Comparison of ENCODE assay signal across 1 cellular context in the genomic region with DNA sequence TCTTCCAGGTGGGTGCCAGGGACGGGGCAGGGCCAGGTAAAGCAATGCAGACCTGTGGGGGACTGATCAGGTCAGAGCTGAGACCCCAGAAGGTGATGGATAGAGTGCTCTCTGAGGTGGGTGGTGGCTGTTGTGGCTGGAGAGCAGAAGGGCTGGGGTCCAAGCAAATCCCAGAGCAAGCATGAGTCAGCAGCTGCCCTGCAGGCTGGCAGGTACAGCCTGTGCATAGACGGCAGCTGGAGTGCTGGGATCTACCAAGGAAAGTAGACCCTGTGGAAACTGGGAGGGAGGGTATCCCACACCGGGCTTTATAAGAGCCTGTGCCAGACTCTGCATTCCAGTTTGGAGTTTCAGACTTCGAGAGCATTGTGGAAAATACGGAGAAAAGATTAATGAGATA.
TF ChIP-seq lines count a peak whose summit lies in the region.

No MANE protein-coding gene starts in this region.

TF ChIP-seq in HCT116, 20 proteins besides CTCF, POLR2A, EP300 and RAD21 (continued from another document):
- TF ChIP-seq, protein P1, sequence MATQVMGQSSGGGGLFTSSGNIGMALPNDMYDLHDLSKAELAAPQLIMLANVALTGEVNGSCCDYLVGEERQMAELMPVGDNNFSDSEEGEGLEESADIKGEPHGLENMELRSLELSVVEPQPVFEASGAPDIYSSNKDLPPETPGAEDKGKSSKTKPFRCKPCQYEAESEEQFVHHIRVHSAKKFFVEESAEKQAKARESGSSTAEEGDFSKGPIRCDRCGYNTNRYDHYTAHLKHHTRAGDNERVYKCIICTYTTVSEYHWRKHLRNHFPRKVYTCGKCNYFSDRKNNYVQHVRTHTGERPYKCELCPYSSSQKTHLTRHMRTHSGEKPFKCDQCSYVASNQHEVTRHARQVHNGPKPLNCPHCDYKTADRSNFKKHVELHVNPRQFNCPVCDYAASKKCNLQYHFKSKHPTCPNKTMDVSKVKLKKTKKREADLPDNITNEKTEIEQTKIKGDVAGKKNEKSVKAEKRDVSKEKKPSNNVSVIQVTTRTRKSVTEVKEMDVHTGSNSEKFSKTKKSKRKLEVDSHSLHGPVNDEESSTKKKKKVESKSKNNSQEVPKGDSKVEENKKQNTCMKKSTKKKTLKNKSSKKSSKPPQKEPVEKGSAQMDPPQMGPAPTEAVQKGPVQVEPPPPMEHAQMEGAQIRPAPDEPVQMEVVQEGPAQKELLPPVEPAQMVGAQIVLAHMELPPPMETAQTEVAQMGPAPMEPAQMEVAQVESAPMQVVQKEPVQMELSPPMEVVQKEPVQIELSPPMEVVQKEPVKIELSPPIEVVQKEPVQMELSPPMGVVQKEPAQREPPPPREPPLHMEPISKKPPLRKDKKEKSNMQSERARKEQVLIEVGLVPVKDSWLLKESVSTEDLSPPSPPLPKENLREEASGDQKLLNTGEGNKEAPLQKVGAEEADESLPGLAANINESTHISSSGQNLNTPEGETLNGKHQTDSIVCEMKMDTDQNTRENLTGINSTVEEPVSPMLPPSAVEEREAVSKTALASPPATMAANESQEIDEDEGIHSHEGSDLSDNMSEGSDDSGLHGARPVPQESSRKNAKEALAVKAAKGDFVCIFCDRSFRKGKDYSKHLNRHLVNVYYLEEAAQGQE (IDR thresholded peaks at IDR 0.05; ENCODE audit: low read depth) = no peak
- TF ChIP-seq EGR1 (IDR thresholded peaks at IDR 0.05; ENCODE audit: low read depth) = no peak
- no peak for TF ChIP-seq FOSL1 (IDR thresholded peaks at IDR 0.05; ENCODE audit: low read depth)
- TF ChIP-seq POLR2AphosphoS5 (IDR thresholded peaks at IDR 0.05; ENCODE audit: low read depth, low read length) = no peak
- TF ChIP-seq SP1 (IDR thresholded peaks at IDR 0.05; ENCODE audit: low read depth) = no peak
- TF ChIP-seq ELF1 (IDR thresholded peaks at IDR 0.05; ENCODE audit: borderline replicate concordance, low read depth) = no peak
- no peak for TF ChIP-seq CBX3 (IDR thresholded peaks at IDR 0.05; ENCODE audit: low read depth)
- TF ChIP-seq CEBPB (IDR thresholded peaks at IDR 0.05; ENCODE audit: low read depth) = no peak
- TF ChIP-seq, protein P2, sequence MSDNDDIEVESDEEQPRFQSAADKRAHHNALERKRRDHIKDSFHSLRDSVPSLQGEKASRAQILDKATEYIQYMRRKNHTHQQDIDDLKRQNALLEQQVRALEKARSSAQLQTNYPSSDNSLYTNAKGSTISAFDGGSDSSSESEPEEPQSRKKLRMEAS (IDR thresholded peaks at IDR 0.05) = no peak
- no peak for TF ChIP-seq JUND (IDR thresholded peaks at IDR 0.05)
- TF ChIP-seq SRF (IDR thresholded peaks at IDR 0.05; ENCODE audit: low read depth) = no peak
- TF ChIP-seq, protein P3, sequence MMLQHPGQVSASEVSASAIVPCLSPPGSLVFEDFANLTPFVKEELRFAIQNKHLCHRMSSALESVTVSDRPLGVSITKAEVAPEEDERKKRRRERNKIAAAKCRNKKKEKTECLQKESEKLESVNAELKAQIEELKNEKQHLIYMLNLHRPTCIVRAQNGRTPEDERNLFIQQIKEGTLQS (IDR thresholded peaks at IDR 0.05) = no peak
- TF ChIP-seq ZNF274 (IDR thresholded peaks at IDR 0.05; ENCODE audit: low read depth, low read length) = no peak
TF ChIP-seq in HCT116: peak in this region for 0.
